Comparison of ENCODE assay signal across 11 cellular contexts in genomic region chr5:149563461-149563860, GRCh38. TPM values are rescaled to one million over a fixed set of nuclear protein-coding genes. Genes with fewer than 3 reads are reported as not detected.
DNase-seq lines count a peak whose midpoint lies in the region; ATAC-seq and TF ChIP-seq lines count a peak whose summit lies in the region.
"Had no signal": no experiment of that assay in that cellular context is flagged by ENCODE, and none has a peak within 500 bp of the region (broad histone marks: within the 10 kb centered on the region; RNA-seq: fewer than 3 reads in every experiment).

No MANE protein-coding gene starts in this region.

- H3K18ac ChIP-seq in mesenchymal stem cell (ENCODE audit: low read depth in 1 of 2, low read length in 2 of 2) = peak overlapping the region in 1 of 2 experiments; percentile 91

- H3K27me3 ChIP-seq in cardiac muscle cell (no peaks in the 10 kb centered on the region), mesenchymal stem cell (ENCODE audit: control insufficient read depth in 1 of 2, insufficient read depth in 1 of 2, low read length in 2 of 2) (no peaks in the 10 kb centered on the region), upper lobe of right lung (no peaks in the 10 kb centered on the region)

- H3K27ac Mint-ChIP-seq in MCF 10A (ENCODE audit: low read depth, unreplicated experiment) = peak overlapping the region; percentile 82

- DNase-seq in cardiac muscle cell (ENCODE audit: low read depth in 1 of 2, low spot score in 1 of 2) (peak in 1 of 2 donors; percentile 25), left ventricle myocardium superior (no peak), MCF 10A (ENCODE audit: unreplicated experiment) (peak; percentile 45), mesenchymal stem cell (peak; percentile 69), upper lobe of right lung (no peak), RKO (ENCODE audit: low spot score) (no peak), NCI-H526 treated with DMSO at 0.1 percent for 48 hours (lab: John Stamatoyannopoulos, UW) (no peak)
- DNase-seq in central memory CD4-positive, alpha-beta T cell = no peak
- DNase-seq: Kasumi-1, kidney had no signal

- no peak for TF ChIP-seq CTCF in cardiac muscle cell (IDR thresholded peaks at IDR 0.05; ENCODE audit: low read depth, low read length)
- TF ChIP-seq CTCF in MCF 10A (IDR thresholded peaks at IDR 0.05; ENCODE audit: unreplicated experiment) = no peak
- TF ChIP-seq CTCF in upper lobe of right lung (IDR thresholded peaks at IDR 0.05) = no peak

- ATAC-seq in left ventricle myocardium superior (no peak), upper lobe of right lung (no peak)

- no peak overlapping the region for H2AK5ac ChIP-seq in mesenchymal stem cell (ENCODE audit: low read length, severe bottlenecking)

- peak overlapping the region in 1 of 2 experiments; percentile 96 for H2BK12ac ChIP-seq in mesenchymal stem cell (ENCODE audit: low read length in 2 of 2)

- H3K79me1 ChIP-seq in mesenchymal stem cell (replicated peaks; ENCODE audit: low read length, poor library complexity, severe bottlenecking) = no peaks in the 10 kb centered on the region

- H4K8ac ChIP-seq in mesenchymal stem cell (ENCODE audit: low read length) = no peak overlapping the region

- peak overlapping the region; percentile 96 for H3K27ac ChIP-seq in cardiac muscle cell
- H3K27ac ChIP-seq in mesenchymal stem cell (ENCODE audit: low read length, poor library complexity, severe bottlenecking) = peak overlapping the region; percentile 95
- peak overlapping the region; percentile 73 for H3K27ac ChIP-seq in upper lobe of right lung

- H4K91ac ChIP-seq in mesenchymal stem cell (ENCODE audit: low read length) = no peak overlapping the region

- H3K4me2 ChIP-seq in mesenchymal stem cell (ENCODE audit: low read length, poor library complexity, severe bottlenecking) = no peak overlapping the region

- peaks cover 38% of the 10 kb centered on the region for H3K4me1 Mint-ChIP-seq in MCF 10A (ENCODE audit: insufficient read depth, unreplicated experiment)

- intact Hi-C loops in left ventricle myocardium superior (cut with micrococcal nuclease) = loop anchor here (5.0 to 10.0 kb wide), 2 partner anchors 126 to 179 kb away; no protein-coding TSS in a partner anchor
- intact Hi-C loops in MCF 10A (cut with micrococcal nuclease) = loop anchor here (1.0 to 5.0 kb wide), 4 partner anchors 46 to 431 kb away; no protein-coding TSS in a partner anchor
- intact Hi-C loops in upper lobe of right lung (cut with DNase I) = loop anchor here (5.0 kb wide), 1 partner anchor 186 kb away; the partner anchor contains the start of gene IL17B

- no peak overlapping the region for H3K4me3 Mint-ChIP-seq in MCF 10A (ENCODE audit: unreplicated experiment)
- H3K4me3 Mint-ChIP-seq: CD14-positive monocyte had no signal

- POLR2A ChIA-PET in MCF 10A (lab: Yijun Ruan, JAX) = interaction anchor here (0.5 to 5.5 kb wide), 37 partner anchors 8 to 585 kb away, joined by 3 to 517 read pairs (median 12); partner anchors contain the start of genes ARHGEF37, CSNK1A1, GRPEL2 and HMGXB3

- H3K9me3 Mint-ChIP-seq in MCF 10A (ENCODE audit: unreplicated experiment) = no peaks in the 10 kb centered on the region
- H3K9me3 Mint-ChIP-seq: CD14-positive monocyte had no signal

- no peaks in the 10 kb centered on the region for H3K36me3 ChIP-seq in cardiac muscle cell
- H3K36me3 ChIP-seq in mesenchymal stem cell (ENCODE audit: control insufficient read depth in 1 of 2, insufficient read depth in 2 of 2, low read depth in 1 of 2, low read length in 2 of 2) = no peaks in the 10 kb centered on the region
- H3K36me3 ChIP-seq in upper lobe of right lung = no peaks in the 10 kb centered on the region

- no CpG with 5 or more reads among the region's 2 CpGs for WGBS in mesenchymal stem cell

- H3K27me3 Mint-ChIP-seq in MCF 10A (ENCODE audit: insufficient read depth, unreplicated experiment) = no peaks in the 10 kb centered on the region

- H3K36me3 Mint-ChIP-seq in MCF 10A (ENCODE audit: insufficient read depth, unreplicated experiment) = no peaks in the 10 kb centered on the region
- H3K36me3 Mint-ChIP-seq: CD14-positive monocyte had no signal

- no peak overlapping the region for H3K23ac ChIP-seq in mesenchymal stem cell (ENCODE audit: low read length in 2 of 2)

- H3K9me3 ChIP-seq in cardiac muscle cell (ENCODE audit: low read depth) (no peaks in the 10 kb centered on the region), mesenchymal stem cell (ENCODE audit: control insufficient read depth, low read length) (no peaks in the 10 kb centered on the region), upper lobe of right lung (no peaks in the 10 kb centered on the region)

- no peak overlapping the region for H2AFZ ChIP-seq in mesenchymal stem cell (ENCODE audit: low read depth, low read length)

- no peak overlapping the region for H2BK15ac ChIP-seq in mesenchymal stem cell (ENCODE audit: low read depth, poor library complexity, severe bottlenecking)

- H2BK5ac ChIP-seq in mesenchymal stem cell (ENCODE audit: low read depth, low read length, poor library complexity, severe bottlenecking) = no peak overlapping the region

- no peak overlapping the region for H3K14ac ChIP-seq in mesenchymal stem cell (ENCODE audit: low read length in 2 of 2)

- peak overlapping the region in 1 of 2 experiments; percentile 84 for H3K4ac ChIP-seq in mesenchymal stem cell (ENCODE audit: low read depth in 1 of 2, low read length in 2 of 2)

- H2BK120ac ChIP-seq in mesenchymal stem cell (ENCODE audit: low read depth, low read length) = no peak overlapping the region

- no TSS peak for BruUV-seq in MCF 10A (replicated peaks; lab: Mats Ljungman, UMichigan)

- peak overlapping the region; percentile 73 for H3K9ac ChIP-seq in mesenchymal stem cell (ENCODE audit: low read length)

- H3K4me1 ChIP-seq in cardiac muscle cell (ENCODE audit: low read depth) (peaks cover 35% of the 10 kb centered on the region), mesenchymal stem cell (ENCODE audit: control insufficient read depth, insufficient read depth, low read depth, low read length) (peaks cover 4% of the 10 kb centered on the region), upper lobe of right lung (peaks cover 28% of the 10 kb centered on the region)

- CTCF ChIA-PET in MCF 10A (lab: Yijun Ruan, JAX) = interaction anchor here (0.6 to 5.5 kb wide), 36 partner anchors 13 to 1198 kb away, joined by 3 to 109 read pairs (median 8); partner anchors contain the start of genes ARHGEF37, CSNK1A1 and IL17B

- H3K4me3 ChIP-seq in cardiac muscle cell = no peak overlapping the region
- no peak overlapping the region for H3K4me3 ChIP-seq in mesenchymal stem cell (ENCODE audit: insufficient read depth in 1 of 2, low read depth in 1 of 2, low read length in 2 of 2)
- no peak overlapping the region for H3K4me3 ChIP-seq in upper lobe of right lung

RNA-seq across cellular contexts. Expression of gene CSNK1A1, which starts 12.2 kb away (rescaled TPM):
- 282 and 286 TPM in 2 replicates for total RNA-seq in cardiac muscle cell
- 161 and 195 TPM in 2 replicates for polyA plus RNA-seq in cardiac muscle cell
- total RNA-seq in left ventricle myocardium superior = 214 TPM
- total RNA-seq in MCF 10A (2022) = 666 and 744 TPM in 2 replicates
- polyA plus RNA-seq in mesenchymal stem cell (2013, experiment 1 of 2) = 211 TPM
- polyA plus RNA-seq in mesenchymal stem cell (2013, experiment 2 of 2) = 208 TPM
- 191 TPM for total RNA-seq in upper lobe of right lung

RNA-seq across cellular contexts. Expression of gene ARHGEF37, which starts 17.8 kb away (rescaled TPM):
- total RNA-seq in cardiac muscle cell = 4.2 and 7.6 TPM in 2 replicates
- 4.7 and 6.3 TPM in 2 replicates for polyA plus RNA-seq in cardiac muscle cell
- total RNA-seq in left ventricle myocardium superior = 32.8 TPM
- 3.9 and 5.1 TPM in 2 replicates for total RNA-seq in MCF 10A (2022)
- polyA plus RNA-seq in mesenchymal stem cell (2013, experiment 1 of 2) = 0.48 TPM
- 0.42 TPM for polyA plus RNA-seq in mesenchymal stem cell (2013, experiment 2 of 2)
- total RNA-seq in upper lobe of right lung = 13.3 TPM
- polyA plus RNA-seq: CD14-positive monocyte had no signal

Comparison
In these comparisons a context has a peak if more than half of its experiments do, and no peak if none do; other contexts are left out.
1. DNase-seq: peak in MCF 10A (single experiment) and mesenchymal stem cell (single experiment); none in left ventricle myocardium superior (single experiment), upper lobe of right lung (single experiment), central memory CD4-positive, alpha-beta T cell (single experiment), RKO (single experiment) and NCI-H526 treated with DMSO at 0.1 percent for 48 hours (single experiment).
2. Peak in every context shown above with its lines, with median percentiles within 50 percentile points of each other: H3K27ac ChIP-seq.